In genomic region chr16:50808929-50809538, GRCh38 we compare ENCODE assay signal across 22 cellular contexts.
DNase-seq lines count a peak whose midpoint lies in the region; ATAC-seq and TF ChIP-seq lines count a peak whose summit lies in the region.
"Had no signal": no experiment of that assay in that cellular context is flagged by ENCODE, and none has a peak within 500 bp of the region (broad histone marks: within the 10 kb centered on the region; RNA-seq: fewer than 3 reads in every experiment).

No MANE protein-coding gene starts in this region.

- H3K4me3 ChIP-seq in BLaER1 (no peak overlapping the region), endodermal cell (ENCODE audit: low read length) (no peak overlapping the region)
- no peak overlapping the region for H3K4me3 ChIP-seq in CD8-positive, alpha-beta T cell (ENCODE audit: low read depth, low read length)
- H3K4me3 ChIP-seq: A549, MG63 had no signal

- no peak for TF ChIP-seq CTCF in endodermal cell (conservative IDR thresholded peaks at IDR 0.05)
- no peak for TF ChIP-seq CTCF in CD8-positive, alpha-beta T cell (IDR thresholded peaks at IDR 0.05)

- peaks cover 21% of the 10 kb centered on the region for H4K20me1 ChIP-seq in BLaER1

- 65 to 70% methylated on average over 5 to 9 of the region's 9 CpGs for WGBS in endodermal cell (ENCODE audit: insufficient coverage in 1 of 2, insufficient read length in 1 of 2), 2 experiments

- intact Hi-C loops in sciatic nerve (cut with DNase I), result no loop called here
- intact Hi-C loops in CD8-positive, alpha-beta T cell (cut with DNase I, micrococcal nuclease), result loop anchor here (5.0 to 10.0 kb wide), 4 partner anchors 142 to 744 kb away; partner anchors contain the start of genes BRD7 (in 2 of the 2), NKD1 (in 2 of the 2) and HEATR3 (in 1 of the 2)

- H3K36me3 ChIP-seq in BLaER1 (no peaks in the 10 kb centered on the region), endodermal cell (ENCODE audit: control insufficient read depth, insufficient read depth, low read length) (no peaks in the 10 kb centered on the region)
- H3K36me3 ChIP-seq in CD8-positive, alpha-beta T cell (ENCODE audit: insufficient read depth, low read length), result no peaks in the 10 kb centered on the region
- H3K36me3 ChIP-seq: MG63 had no signal

- peaks cover 2% of the 10 kb centered on the region for H3K27me3 Mint-ChIP-seq in endodermal cell (ENCODE audit: insufficient read depth)
- no peaks in the 10 kb centered on the region for H3K27me3 Mint-ChIP-seq in CD8-positive, alpha-beta T cell (ENCODE audit: low read depth)
- H3K27me3 Mint-ChIP-seq in activated naive CD8-positive, alpha-beta T cell treated with anti-CD3 and anti-CD28 coated beads for 36 hours, result no peaks in the 10 kb centered on the region

- no peaks in the 10 kb centered on the region for H3K27me3 ChIP-seq in BLaER1
- H3K27me3 ChIP-seq in endodermal cell (ENCODE audit: control insufficient read depth, insufficient read depth, low read length, poor library complexity, severe bottlenecking), result no peaks in the 10 kb centered on the region
- no peaks in the 10 kb centered on the region for H3K27me3 ChIP-seq in CD8-positive, alpha-beta T cell (ENCODE audit: insufficient read depth, low read length)
- H3K27me3 ChIP-seq: MG63 had no signal

- H3K9me3 Mint-ChIP-seq in endodermal cell, result no peaks in the 10 kb centered on the region
- H3K9me3 Mint-ChIP-seq in CD8-positive, alpha-beta T cell, result no peaks in the 10 kb centered on the region
- no peaks in the 10 kb centered on the region for H3K9me3 Mint-ChIP-seq in activated naive CD8-positive, alpha-beta T cell treated with anti-CD3 and anti-CD28 coated beads for 36 hours
- H3K9me3 Mint-ChIP-seq: IgD-negative memory B cell had no signal

- no peak overlapping the region for H3K4me3 Mint-ChIP-seq in endodermal cell
- H3K4me3 Mint-ChIP-seq in CD8-positive, alpha-beta T cell, result no peak overlapping the region
- no peak overlapping the region for H3K4me3 Mint-ChIP-seq in activated naive CD8-positive, alpha-beta T cell treated with anti-CD3 and anti-CD28 coated beads for 36 hours
- H3K4me3 Mint-ChIP-seq: IgD-negative memory B cell had no signal

- CTCF ChIA-PET in HEK293T (lab: Yijun Ruan, JAX), result no interaction called here
- CTCF ChIA-PET in CD8-positive, alpha-beta T cell (lab: Charles Lee), result interaction anchor here (10.6 kb wide), 1 partner anchor 141 kb away, joined by 137 read pairs; no protein-coding TSS in a partner anchor

- H3K9me3 ChIP-seq in BLaER1 (no peaks in the 10 kb centered on the region), endodermal cell (ENCODE audit: control insufficient read depth, low read length) (no peaks in the 10 kb centered on the region)
- no peaks in the 10 kb centered on the region for H3K9me3 ChIP-seq in CD8-positive, alpha-beta T cell (ENCODE audit: low read length)
- H3K9me3 ChIP-seq: A549, MG63 had no signal

- H3K4me1 Mint-ChIP-seq in endodermal cell, result peaks cover 23% of the 10 kb centered on the region
- peaks cover 11% of the 10 kb centered on the region for H3K4me1 Mint-ChIP-seq in CD8-positive, alpha-beta T cell (ENCODE audit: low read depth)
- H3K4me1 Mint-ChIP-seq in activated naive CD8-positive, alpha-beta T cell treated with anti-CD3 and anti-CD28 coated beads for 36 hours, result peaks cover 19% of the 10 kb centered on the region

- H3K27ac ChIP-seq in BLaER1 (no peak overlapping the region), endodermal cell (ENCODE audit: low read depth, low read length) (no peak overlapping the region)
- H3K27ac ChIP-seq in CD8-positive, alpha-beta T cell (ENCODE audit: low read depth, low read length), result no peak overlapping the region
- H3K27ac ChIP-seq: A549 had no signal

- POLR2A ChIA-PET in HEK293T (lab: Yijun Ruan, JAX), result no interaction called here
- POLR2A ChIA-PET in CD8-positive, alpha-beta T cell (lab: Charles Lee), result no interaction called here

- H3K4me2 ChIP-seq in BLaER1, result peak overlapping the region; percentile 73
- H3K4me2 ChIP-seq: A549 had no signal

- DNase-seq in HEK293T (ENCODE audit: extremely low spot score) (no peak), endodermal cell (peak; percentile 61), sciatic nerve (ENCODE audit: low spot score) (peak; percentile 27)
- DNase-seq in CD8-positive, alpha-beta T cell, result no peak
- DNase-seq in activated naive CD8-positive, alpha-beta T cell treated with anti-CD3 and anti-CD28 coated beads for 36 hours, result no peak
- DNase-seq: C1 segment of cervical spinal cord; DND-41; H7; Karpas-422; MG63; NCI-H1048; NCI-H146; NCI-H2081; NCI-H2171 treated with DMSO at 0.1 percent for 48 hours; NCI-H748 treated with DMSO at 0.1 percent for 48 hours; NK-92 treated with Interleukin-12 subunit alpha and Interleukin-12 subunit beta, amount 100 ng/mL, for 24 hours; OCI-M1; Right ventricle myocardium superior had no signal

- H3K4me1 ChIP-seq in BLaER1 (peaks cover 43% of the 10 kb centered on the region), endodermal cell (ENCODE audit: control insufficient read depth, insufficient read depth, low read length) (no peaks in the 10 kb centered on the region)
- H3K4me1 ChIP-seq in CD8-positive, alpha-beta T cell (ENCODE audit: insufficient read depth, low read length), result peaks cover 3% of the 10 kb centered on the region
- H3K4me1 ChIP-seq: A549 had no signal

- H3K9ac ChIP-seq in BLaER1 (no peak overlapping the region), endodermal cell (ENCODE audit: extremely low read depth, low read length, poor library complexity, severe bottlenecking) (no peak overlapping the region)

- ATAC-seq in sciatic nerve, result no peak
- ATAC-seq in HG03520 (IDR thresholded peaks at IDR 0.05; ENCODE audit: unreplicated experiment), result no peak
- ATAC-seq in CD8-positive, alpha-beta T cell, result no peak
- ATAC-seq: A549 had no signal

- no peaks in the 10 kb centered on the region for H3K36me3 Mint-ChIP-seq in endodermal cell (ENCODE audit: low read depth)
- H3K36me3 Mint-ChIP-seq in CD8-positive, alpha-beta T cell, result no peaks in the 10 kb centered on the region
- no peaks in the 10 kb centered on the region for H3K36me3 Mint-ChIP-seq in activated naive CD8-positive, alpha-beta T cell treated with anti-CD3 and anti-CD28 coated beads for 36 hours
- H3K36me3 Mint-ChIP-seq: IgD-negative memory B cell had no signal

- H3K27ac Mint-ChIP-seq in endodermal cell, result no peak overlapping the region
- H3K27ac Mint-ChIP-seq in CD8-positive, alpha-beta T cell, result no peak overlapping the region
- no peak overlapping the region for H3K27ac Mint-ChIP-seq in activated naive CD8-positive, alpha-beta T cell treated with anti-CD3 and anti-CD28 coated beads for 36 hours

TF ChIP-seq in HEK293T, 16 proteins besides CTCF, POLR2A, EP300 and RAD21:
- no peak for TF ChIP-seq ZNF384 (IDR thresholded peaks at IDR 0.05)
- peak; percentile 60 for TF ChIP-seq PKNOX1 (IDR thresholded peaks at IDR 0.05)

Comparison
In these comparisons a context has a peak if more than half of its experiments do, and no peak if none do; other contexts are left out.
1. DNase-seq: peak in endodermal cell (single experiment) and sciatic nerve (single experiment); none in HEK293T (single experiment), CD8-positive, alpha-beta T cell (0 of 7) and activated naive CD8-positive, alpha-beta T cell treated with anti-CD3 and anti-CD28 coated beads for 36 hours (single experiment).